11 cellular contexts compared by ENCODE assay signal in the genomic region with DNA sequence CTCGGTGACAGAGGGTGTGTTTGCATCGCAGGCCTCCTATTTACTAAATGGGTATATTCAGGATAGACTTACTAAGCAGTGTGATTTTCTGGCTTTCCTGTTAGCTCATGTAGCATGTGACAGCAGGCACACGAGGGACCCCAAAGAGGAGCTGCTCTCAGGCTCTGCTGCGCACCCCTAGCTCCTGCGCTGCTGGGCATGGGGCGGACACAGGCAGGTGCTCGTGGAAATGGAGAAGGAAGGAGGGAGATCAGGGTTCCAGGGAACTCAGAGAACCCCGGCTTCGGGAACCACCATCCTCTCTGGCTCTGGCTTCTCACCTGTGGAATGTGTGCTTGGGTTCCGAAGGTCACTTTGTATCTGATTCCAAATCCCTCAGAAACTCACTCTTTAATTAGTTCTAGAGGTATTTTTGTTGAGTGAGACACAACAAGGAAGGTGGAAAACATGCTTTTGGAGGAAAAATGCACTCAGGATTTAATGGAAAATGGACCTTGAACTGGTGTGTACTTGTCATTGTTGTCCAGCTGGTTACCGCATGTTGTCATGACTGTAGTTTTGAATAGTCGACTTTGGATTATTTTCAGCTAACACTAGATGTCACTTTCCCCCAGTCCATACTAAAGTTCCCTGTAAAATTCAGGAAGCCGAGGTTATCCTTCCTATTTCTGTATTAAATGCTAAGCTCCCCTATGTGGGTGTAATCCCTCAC. TPM values are rescaled to one million over a fixed set of nuclear protein-coding genes. Genes with fewer than 3 reads are reported as not detected.
DNase-seq lines count a peak whose midpoint lies in the region; ATAC-seq, FAIRE-seq and TF ChIP-seq lines count a peak whose summit lies in the region.
"Had no signal": no experiment of that assay in that cellular context is flagged by ENCODE, and none has a peak within 500 bp of the region (broad histone marks: within the 10 kb centered on the region; RNA-seq: fewer than 3 reads in every experiment).

No MANE protein-coding gene starts in this region.

- no peak for ATAC-seq in HG03565 (IDR thresholded peaks at IDR 0.05; ENCODE audit: unreplicated experiment)

- no peak for FAIRE-seq in kidney (lab: Jason Lieb, UNC)

- intact Hi-C loops in kidney (cut with DNase I) = no loop called here

- H3K27ac ChIP-seq in kidney (ENCODE audit: low read depth in 2 of 2, low read length in 2 of 2) = no peak overlapping the region
- H3K27ac ChIP-seq: BLaER1, right lobe of liver had no signal

- H3K9me3 Mint-ChIP-seq in osteocyte (ENCODE audit: unreplicated experiment) = no peaks in the 10 kb centered on the region
- H3K9me3 Mint-ChIP-seq: stimulated activated naive CD8-positive, alpha-beta T cell treated with anti-CD3 and anti-CD28 coated beads, Interleukin-15, Interleukin-2, amounts not matched to agents 100 ng/mL and 50 ng/mL, for 24 hours had no signal

- no peaks in the 10 kb centered on the region for H3K36me3 ChIP-seq in kidney (ENCODE audit: control insufficient read depth in 1 of 2, insufficient read depth in 2 of 2, low read length in 2 of 2)
- H3K36me3 ChIP-seq: BLaER1, right lobe of liver had no signal

- H3K4me1 Mint-ChIP-seq in osteocyte (ENCODE audit: unreplicated experiment) = peaks cover 11% of the 10 kb centered on the region

- H3K4me3 Mint-ChIP-seq in osteocyte (ENCODE audit: unreplicated experiment) = no peak overlapping the region
- H3K4me3 Mint-ChIP-seq: stimulated activated naive CD8-positive, alpha-beta T cell treated with anti-CD3 and anti-CD28 coated beads, Interleukin-15, Interleukin-2, amounts not matched to agents 100 ng/mL and 50 ng/mL, for 24 hours had no signal

- TF ChIP-seq CTCF in choroid plexus epithelial cell (conservative IDR thresholded peaks at IDR 0.05; ENCODE audit: low read depth, low read length) (peak; percentile 47), osteocyte (IDR thresholded peaks at IDR 0.05) (peak; percentile 52), kidney (IDR thresholded peaks at IDR 0.05; ENCODE audit: borderline replicate concordance, extremely low read depth, insufficient read depth) (no peak)

- no peaks in the 10 kb centered on the region for H3K4me1 ChIP-seq in kidney (ENCODE audit: control insufficient read depth in 1 of 2, insufficient read depth in 1 of 2, low read depth in 1 of 2, low read length in 2 of 2)

- H3K9me3 ChIP-seq in kidney (ENCODE audit: control insufficient read depth in 1 of 2, low read length in 2 of 2) = no peaks in the 10 kb centered on the region
- H3K9me3 ChIP-seq: BLaER1, right lobe of liver had no signal

- no peak overlapping the region for H3K9ac ChIP-seq in kidney (ENCODE audit: low read length in 2 of 2)
- H3K9ac ChIP-seq: BLaER1 had no signal

- H3K4me3 ChIP-seq in choroid plexus epithelial cell (ENCODE audit: low read depth, low read length) = no peak overlapping the region
- H3K4me3 ChIP-seq in kidney (ENCODE audit: low read length in 2 of 2) = no peak overlapping the region
- H3K4me3 ChIP-seq: BLaER1, right lobe of liver had no signal

- peaks cover 44% of the 10 kb centered on the region for H3K27me3 Mint-ChIP-seq in osteocyte (ENCODE audit: unreplicated experiment)

- H3K36me3 Mint-ChIP-seq in osteocyte (ENCODE audit: unreplicated experiment) = peaks cover 1% of the 10 kb centered on the region

- H3K27ac Mint-ChIP-seq in osteocyte (ENCODE audit: unreplicated experiment) = no peak overlapping the region
- H3K27ac Mint-ChIP-seq: stimulated activated naive CD8-positive, alpha-beta T cell treated with anti-CD3 and anti-CD28 coated beads, Interleukin-15, Interleukin-2, amounts not matched to agents 100 ng/mL and 50 ng/mL, for 24 hours had no signal

- peak in 2 of 3 experiments; percentile 9 to 73 for DNase-seq in NCI-H1417 (lab: John Stamatoyannopoulos, UW)
- DNase-seq in NCI-H1417 treated with DMSO at 0.1 percent for 48 hours (lab: John Stamatoyannopoulos, UW) = no peak
- peak; percentile 9 for DNase-seq in M059J (ENCODE audit: low read depth)
- peak; percentile 61 for DNase-seq in choroid plexus epithelial cell (ENCODE audit: low read depth)
- DNase-seq in osteocyte (ENCODE audit: extremely low spot score, unreplicated experiment) = no peak
- no peak for DNase-seq in UCSD-AML1 (lab: John Stamatoyannopoulos, UW; ENCODE audit: unreplicated experiment)
- DNase-seq in kidney = no peak

RNA-seq across cellular contexts. Expression of gene SNTG2, which starts 3.5 kb away (rescaled TPM):
- total RNA-seq in M059J (2014; rRNA removed; shearing (Covaris generic)) = not detected in 2 replicates
- total RNA-seq in osteocyte = not detected in 2 replicates
- 2.2 TPM for total RNA-seq in kidney
- not detected for polyA plus RNA-seq in kidney (ENCODE audit: insufficient read depth, low read depth, low replicate concordance)
- total RNA-seq: right lobe of liver had no signal

Comparison
In these comparisons a context has a peak if more than half of its experiments do, and no peak if none do; other contexts are left out.
1. DNase-seq: peak in NCI-H1417 (2 of 3), M059J (single experiment) and choroid plexus epithelial cell (single experiment); none in NCI-H1417 treated with DMSO at 0.1 percent for 48 hours (single experiment), osteocyte (single experiment), UCSD-AML1 (single experiment) and kidney (single experiment).